ENCODE assay signal across 8 cellular contexts in the genomic region with DNA sequence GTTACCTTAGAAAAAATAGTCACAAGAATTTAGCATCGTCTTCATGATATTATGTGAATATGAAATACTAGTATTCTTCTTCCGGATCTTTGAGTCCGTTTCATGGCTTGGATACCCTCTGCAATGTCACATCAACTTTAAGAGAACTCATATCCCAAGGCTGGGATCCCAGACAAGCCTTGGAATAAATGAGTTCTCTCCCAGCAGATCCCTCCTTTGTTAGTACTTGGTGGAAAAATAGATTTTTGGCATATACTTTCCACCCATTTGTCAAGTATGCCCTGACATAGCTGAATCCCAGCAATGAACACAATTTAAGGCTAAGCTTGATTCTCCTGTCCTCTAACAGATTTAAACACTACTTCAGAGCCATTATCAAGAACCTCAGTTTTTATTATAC.
"Had no signal": no experiment of that assay in that cellular context is flagged by ENCODE, and none has a peak within 500 bp of the region (broad histone marks: within the 10 kb centered on the region; RNA-seq: fewer than 3 reads in every experiment).

No MANE protein-coding gene starts in this region.

- DNase-seq: H7, KBM-7 had no signal

- H3K4me1 ChIP-seq: HAP-1 had no signal

- H3K9ac ChIP-seq: KMS-11 had no signal

- H3K9me3 ChIP-seq: HAP-1 had no signal

- ATAC-seq: GM23338, HCT116, HepG2 had no signal

- H3K27ac ChIP-seq: HL-60, KMS-11 had no signal

- H3K36me3 ChIP-seq: HAP-1 had no signal

- H3K4me3 ChIP-seq: GM23338, HAP-1 had no signal
